Comparison of ENCODE assay signal across 1 cellular context in the genomic region with DNA sequence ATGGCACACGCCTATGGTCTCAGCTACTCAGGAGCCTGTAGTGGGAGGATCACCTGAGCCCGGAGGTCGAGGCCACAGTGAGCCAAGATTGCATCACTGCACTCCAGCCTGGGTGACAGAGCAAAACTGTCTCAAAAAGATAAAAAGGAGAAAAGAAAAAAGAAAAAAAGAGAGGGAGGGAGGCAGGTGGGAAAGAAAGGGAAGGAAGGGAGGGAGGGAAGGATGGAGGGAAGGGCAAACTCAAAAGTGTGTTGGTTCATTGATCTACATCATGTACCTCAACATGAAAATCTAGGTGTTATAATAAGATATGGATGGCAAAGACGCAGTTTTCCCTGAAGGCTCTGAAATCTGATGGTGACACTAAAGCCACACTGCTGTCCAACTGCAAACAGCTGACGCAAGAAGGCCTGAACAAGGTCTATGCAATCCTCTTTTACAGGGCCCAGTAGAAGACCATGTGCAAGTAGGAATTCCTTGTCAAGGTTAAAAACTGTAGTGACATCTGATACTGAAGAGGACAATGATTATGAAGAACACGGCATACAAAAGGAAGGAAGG.
TF ChIP-seq lines count a peak whose summit lies in the region.

No MANE protein-coding gene starts in this region.

TF ChIP-seq in K562, 482 proteins besides CTCF, POLR2A, EP300 and RAD21 (continued from another document and continues in another):
- TF ChIP-seq, protein P1, sequence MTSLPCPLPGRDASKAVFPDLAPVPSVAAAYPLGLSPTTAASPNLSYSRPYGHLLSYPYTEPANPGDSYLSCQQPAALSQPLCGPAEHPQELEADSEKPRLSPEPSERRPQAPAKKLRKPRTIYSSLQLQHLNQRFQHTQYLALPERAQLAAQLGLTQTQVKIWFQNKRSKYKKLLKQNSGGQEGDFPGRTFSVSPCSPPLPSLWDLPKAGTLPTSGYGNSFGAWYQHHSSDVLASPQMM (CRISPR knock-in tag; IDR thresholded peaks at IDR 0.05), result no peak
- TF ChIP-seq, protein P2, sequence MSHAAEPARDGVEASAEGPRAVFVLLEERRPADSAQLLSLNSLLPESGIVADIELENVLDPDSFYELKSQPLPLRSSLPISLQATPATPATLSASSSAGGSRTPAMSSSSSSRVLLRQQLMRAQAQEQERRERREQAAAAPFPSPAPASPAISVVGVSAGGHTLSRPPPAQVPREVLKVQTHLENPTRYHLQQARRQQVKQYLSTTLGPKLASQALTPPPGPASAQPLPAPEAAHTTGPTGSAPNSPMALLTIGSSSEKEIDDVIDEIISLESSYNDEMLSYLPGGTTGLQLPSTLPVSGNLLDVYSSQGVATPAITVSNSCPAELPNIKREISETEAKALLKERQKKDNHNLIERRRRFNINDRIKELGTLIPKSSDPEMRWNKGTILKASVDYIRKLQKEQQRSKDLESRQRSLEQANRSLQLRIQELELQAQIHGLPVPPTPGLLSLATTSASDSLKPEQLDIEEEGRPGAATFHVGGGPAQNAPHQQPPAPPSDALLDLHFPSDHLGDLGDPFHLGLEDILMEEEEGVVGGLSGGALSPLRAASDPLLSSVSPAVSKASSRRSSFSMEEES (CRISPR knock-in tag; IDR thresholded peaks at IDR 0.05), result no peak
- no peak for TF ChIP-seq ZNF507 (tag; conservative IDR thresholded peaks at IDR 0.05)
- no peak for TF ChIP-seq ZNF224 (CRISPR knock-in tag; IDR thresholded peaks at IDR 0.05)
- no peak for TF ChIP-seq TGIF2 (CRISPR knock-in tag; IDR thresholded peaks at IDR 0.05)
- TF ChIP-seq ZNF165 (CRISPR knock-in tag; IDR thresholded peaks at IDR 0.05; ENCODE audit: borderline replicate concordance), result no peak
- TF ChIP-seq ZNF354B (CRISPR knock-in tag; IDR thresholded peaks at IDR 0.05), result no peak
- no peak for TF ChIP-seq GABPB1 (CRISPR knock-in tag; IDR thresholded peaks at IDR 0.05)
- no peak for TF ChIP-seq ZNF445 (CRISPR knock-in tag; IDR thresholded peaks at IDR 0.05; ENCODE audit: low read depth)
- no peak for TF ChIP-seq FOS (IDR thresholded peaks at IDR 0.05; ENCODE audit: extremely low read depth, insufficient read length)
- TF ChIP-seq, protein P3, sequence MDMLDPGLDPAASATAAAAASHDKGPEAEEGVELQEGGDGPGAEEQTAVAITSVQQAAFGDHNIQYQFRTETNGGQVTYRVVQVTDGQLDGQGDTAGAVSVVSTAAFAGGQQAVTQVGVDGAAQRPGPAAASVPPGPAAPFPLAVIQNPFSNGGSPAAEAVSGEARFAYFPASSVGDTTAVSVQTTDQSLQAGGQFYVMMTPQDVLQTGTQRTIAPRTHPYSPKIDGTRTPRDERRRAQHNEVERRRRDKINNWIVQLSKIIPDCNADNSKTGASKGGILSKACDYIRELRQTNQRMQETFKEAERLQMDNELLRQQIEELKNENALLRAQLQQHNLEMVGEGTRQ (CRISPR knock-in tag; IDR thresholded peaks at IDR 0.05), result no peak
- TF ChIP-seq SMAD1 (IDR thresholded peaks at IDR 0.05; ENCODE audit: low read depth, low read length, partially characterized antibody), result no peak
- TF ChIP-seq U2AF1 (optimal IDR thresholded peaks at IDR 0.05; ENCODE audit: low read depth, low read length), result no peak
- TF ChIP-seq, protein P4, sequence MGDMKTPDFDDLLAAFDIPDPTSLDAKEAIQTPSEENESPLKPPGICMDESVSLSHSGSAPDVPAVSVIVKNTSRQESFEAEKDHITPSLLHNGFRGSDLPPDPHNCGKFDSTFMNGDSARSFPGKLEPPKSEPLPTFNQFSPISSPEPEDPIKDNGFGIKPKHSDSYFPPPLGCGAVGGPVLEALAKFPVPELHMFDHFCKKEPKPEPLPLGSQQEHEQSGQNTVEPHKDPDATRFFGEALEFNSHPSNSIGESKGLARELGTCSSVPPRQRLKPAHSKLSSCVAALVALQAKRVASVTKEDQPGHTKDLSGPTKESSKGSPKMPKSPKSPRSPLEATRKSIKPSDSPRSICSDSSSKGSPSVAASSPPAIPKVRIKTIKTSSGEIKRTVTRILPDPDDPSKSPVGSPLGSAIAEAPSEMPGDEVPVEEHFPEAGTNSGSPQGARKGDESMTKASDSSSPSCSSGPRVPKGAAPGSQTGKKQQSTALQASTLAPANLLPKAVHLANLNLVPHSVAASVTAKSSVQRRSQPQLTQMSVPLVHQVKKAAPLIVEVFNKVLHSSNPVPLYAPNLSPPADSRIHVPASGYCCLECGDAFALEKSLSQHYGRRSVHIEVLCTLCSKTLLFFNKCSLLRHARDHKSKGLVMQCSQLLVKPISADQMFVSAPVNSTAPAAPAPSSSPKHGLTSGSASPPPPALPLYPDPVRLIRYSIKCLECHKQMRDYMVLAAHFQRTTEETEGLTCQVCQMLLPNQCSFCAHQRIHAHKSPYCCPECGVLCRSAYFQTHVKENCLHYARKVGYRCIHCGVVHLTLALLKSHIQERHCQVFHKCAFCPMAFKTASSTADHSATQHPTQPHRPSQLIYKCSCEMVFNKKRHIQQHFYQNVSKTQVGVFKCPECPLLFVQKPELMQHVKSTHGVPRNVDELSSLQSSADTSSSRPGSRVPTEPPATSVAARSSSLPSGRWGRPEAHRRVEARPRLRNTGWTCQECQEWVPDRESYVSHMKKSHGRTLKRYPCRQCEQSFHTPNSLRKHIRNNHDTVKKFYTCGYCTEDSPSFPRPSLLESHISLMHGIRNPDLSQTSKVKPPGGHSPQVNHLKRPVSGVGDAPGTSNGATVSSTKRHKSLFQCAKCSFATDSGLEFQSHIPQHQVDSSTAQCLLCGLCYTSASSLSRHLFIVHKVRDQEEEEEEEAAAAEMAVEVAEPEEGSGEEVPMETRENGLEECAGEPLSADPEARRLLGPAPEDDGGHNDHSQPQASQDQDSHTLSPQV (IDR thresholded peaks at IDR 0.05), result peak; percentile 74; the same call in 1 of the 2 replicates
- no peak for TF ChIP-seq PCBP1 (IDR thresholded peaks at IDR 0.05; ENCODE audit: low read depth, low read length, poor library complexity, severe bottlenecking)
- no peak for TF ChIP-seq PPARD (CRISPR knock-in tag; IDR thresholded peaks at IDR 0.05)
- TF ChIP-seq FOXK2 (conservative IDR thresholded peaks at IDR 0.05 in 1 of 2, IDR thresholded peaks at IDR 0.05 in 1 of 2; ENCODE audit: low read depth in 2 of 2), result no peak; a peak in 1 of 4 replicates
- peak; percentile 92 for TF ChIP-seq ELF4 (CRISPR knock-in tag; IDR thresholded peaks at IDR 0.05)
- TF ChIP-seq NBN (IDR thresholded peaks at IDR 0.05; ENCODE audit: low read depth), result 0 out of 2 replicates have a peak, but pooled peaks have one; percentile 76
- TF ChIP-seq IFI16 (CRISPR knock-in tag; IDR thresholded peaks at IDR 0.05), result no peak
- no peak for TF ChIP-seq ZNF324 (CRISPR knock-in tag; IDR thresholded peaks at IDR 0.05)
- no peak for TF ChIP-seq TEAD2 (tag; IDR thresholded peaks at IDR 0.05)
- no peak for TF ChIP-seq POLR3G (IDR thresholded peaks at IDR 0.05; ENCODE audit: extremely low read depth, insufficient read length, insufficient replicate concordance)
- no peak for TF ChIP-seq ZNF3 (CRISPR knock-in tag; IDR thresholded peaks at IDR 0.05)
- peak; percentile 40; the same call in 1 of the 2 replicates for TF ChIP-seq ZNF134 (CRISPR knock-in tag; conservative IDR thresholded peaks at IDR 0.05)
- TF ChIP-seq MECOM (CRISPR knock-in tag; IDR thresholded peaks at IDR 0.05), result peak; percentile 18; the same call in 1 of the 2 replicates
- TF ChIP-seq, protein P5, sequence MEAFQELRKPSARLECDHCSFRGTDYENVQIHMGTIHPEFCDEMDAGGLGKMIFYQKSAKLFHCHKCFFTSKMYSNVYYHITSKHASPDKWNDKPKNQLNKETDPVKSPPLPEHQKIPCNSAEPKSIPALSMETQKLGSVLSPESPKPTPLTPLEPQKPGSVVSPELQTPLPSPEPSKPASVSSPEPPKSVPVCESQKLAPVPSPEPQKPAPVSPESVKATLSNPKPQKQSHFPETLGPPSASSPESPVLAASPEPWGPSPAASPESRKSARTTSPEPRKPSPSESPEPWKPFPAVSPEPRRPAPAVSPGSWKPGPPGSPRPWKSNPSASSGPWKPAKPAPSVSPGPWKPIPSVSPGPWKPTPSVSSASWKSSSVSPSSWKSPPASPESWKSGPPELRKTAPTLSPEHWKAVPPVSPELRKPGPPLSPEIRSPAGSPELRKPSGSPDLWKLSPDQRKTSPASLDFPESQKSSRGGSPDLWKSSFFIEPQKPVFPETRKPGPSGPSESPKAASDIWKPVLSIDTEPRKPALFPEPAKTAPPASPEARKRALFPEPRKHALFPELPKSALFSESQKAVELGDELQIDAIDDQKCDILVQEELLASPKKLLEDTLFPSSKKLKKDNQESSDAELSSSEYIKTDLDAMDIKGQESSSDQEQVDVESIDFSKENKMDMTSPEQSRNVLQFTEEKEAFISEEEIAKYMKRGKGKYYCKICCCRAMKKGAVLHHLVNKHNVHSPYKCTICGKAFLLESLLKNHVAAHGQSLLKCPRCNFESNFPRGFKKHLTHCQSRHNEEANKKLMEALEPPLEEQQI (IDR thresholded peaks at IDR 0.05), result 0 out of 2 replicates have a peak, but pooled peaks have one; percentile 57
- no peak for TF ChIP-seq ZNF699 (CRISPR knock-in tag; IDR thresholded peaks at IDR 0.05; ENCODE audit: insufficient replicate concordance)
- TF ChIP-seq ZNF589 (CRISPR knock-in tag; IDR thresholded peaks at IDR 0.05; ENCODE audit: low read depth), result peak; percentile 82
- TF ChIP-seq E2F3 (CRISPR knock-in tag; IDR thresholded peaks at IDR 0.05), result no peak; the same call in 1 of the 2 replicates
- TF ChIP-seq POLR2B (IDR thresholded peaks at IDR 0.05; ENCODE audit: low read depth, partially characterized antibody), result no peak
- TF ChIP-seq, protein P6, sequence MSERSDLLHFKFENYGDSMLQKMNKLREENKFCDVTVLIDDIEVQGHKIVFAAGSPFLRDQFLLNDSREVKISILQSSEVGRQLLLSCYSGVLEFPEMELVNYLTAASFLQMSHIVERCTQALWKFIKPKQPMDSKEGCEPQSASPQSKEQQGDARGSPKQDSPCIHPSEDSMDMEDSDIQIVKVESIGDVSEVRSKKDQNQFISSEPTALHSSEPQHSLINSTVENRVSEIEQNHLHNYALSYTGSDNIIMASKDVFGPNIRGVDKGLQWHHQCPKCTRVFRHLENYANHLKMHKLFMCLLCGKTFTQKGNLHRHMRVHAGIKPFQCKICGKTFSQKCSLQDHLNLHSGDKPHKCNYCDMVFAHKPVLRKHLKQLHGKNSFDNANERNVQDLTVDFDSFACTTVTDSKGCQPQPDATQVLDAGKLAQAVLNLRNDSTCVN (CRISPR knock-in tag; IDR thresholded peaks at IDR 0.05), result 0 out of 2 replicates have a peak, but pooled peaks have one; percentile 52
- TF ChIP-seq FOXA3 (CRISPR knock-in tag; conservative IDR thresholded peaks at IDR 0.05 in 1 of 2, IDR thresholded peaks at IDR 0.05 in 1 of 2), result no peak
- no peak for TF ChIP-seq STAT5A (IDR thresholded peaks at IDR 0.05; ENCODE audit: borderline replicate concordance, low read length)
- TF ChIP-seq RBM15 (IDR thresholded peaks at IDR 0.05; ENCODE audit: insufficient read depth, low read length), result no peak
- no peak for TF ChIP-seq BRD4 (IDR thresholded peaks at IDR 0.05)
- TF ChIP-seq ZNF263 (CRISPR knock-in tag; IDR thresholded peaks at IDR 0.05; ENCODE audit: borderline replicate concordance), result no peak
- no peak for TF ChIP-seq TBL1XR1 (IDR thresholded peaks at IDR 0.05; ENCODE audit: low read length in 2 of 2)
- no peak for TF ChIP-seq MAFK (IDR thresholded peaks at IDR 0.05; ENCODE audit: low read length)
- TF ChIP-seq HSF4 (CRISPR knock-in tag; IDR thresholded peaks at IDR 0.05; ENCODE audit: borderline replicate concordance), result no peak; the same call in 1 of the 2 replicates
- no peak for TF ChIP-seq ZNF586 (CRISPR knock-in tag; conservative IDR thresholded peaks at IDR 0.05)
- no peak for TF ChIP-seq ZNF143 (CRISPR knock-in tag; IDR thresholded peaks at IDR 0.05)
- TF ChIP-seq PHTF2 (CRISPR knock-in tag; IDR thresholded peaks at IDR 0.05), result no peak
- no peak; the same call in 1 of the 2 replicates for TF ChIP-seq PTTG1 (tag; IDR thresholded peaks at IDR 0.05; ENCODE audit: low read depth)
- no peak for TF ChIP-seq NONO (IDR thresholded peaks at IDR 0.05; ENCODE audit: low read depth in 2 of 2, low read length in 1 of 2)
- TF ChIP-seq FOSL1 (tag; conservative IDR thresholded peaks at IDR 0.05), result no peak; the same call in 1 of the 2 replicates
- TF ChIP-seq POLR2AphosphoS2 (IDR thresholded peaks at IDR 0.05; ENCODE audit: low read length), result no peak
- TF ChIP-seq JUNB (CRISPR knock-in tag; conservative IDR thresholded peaks at IDR 0.05), result no peak
- TF ChIP-seq PHF20 (IDR thresholded peaks at IDR 0.05; ENCODE audit: partially characterized antibody), result no peak
- 0 out of 2 replicates have a peak, but pooled peaks have one; percentile 46 for TF ChIP-seq MTA3 (IDR thresholded peaks at IDR 0.05; ENCODE audit: borderline replicate concordance)
- TF ChIP-seq SOX6 (IDR thresholded peaks at IDR 0.05), result peak; percentile 69
- TF ChIP-seq CBX1 (IDR thresholded peaks at IDR 0.05; ENCODE audit: low read depth), result no peak
- no peak for TF ChIP-seq ZBTB7A (IDR thresholded peaks at IDR 0.05; ENCODE audit: borderline replicate concordance, control insufficient read depth, low read depth, low read length)
- TF ChIP-seq MAFG (tag; conservative IDR thresholded peaks at IDR 0.05), result peak; percentile 80
- no peak for TF ChIP-seq TAF1 (IDR thresholded peaks at IDR 0.05; ENCODE audit: control insufficient read depth, extremely low read depth, insufficient read depth, low read length, severe bottlenecking)
- no peak for TF ChIP-seq PML (IDR thresholded peaks at IDR 0.05; ENCODE audit: low read length)
- TF ChIP-seq, protein P7, sequence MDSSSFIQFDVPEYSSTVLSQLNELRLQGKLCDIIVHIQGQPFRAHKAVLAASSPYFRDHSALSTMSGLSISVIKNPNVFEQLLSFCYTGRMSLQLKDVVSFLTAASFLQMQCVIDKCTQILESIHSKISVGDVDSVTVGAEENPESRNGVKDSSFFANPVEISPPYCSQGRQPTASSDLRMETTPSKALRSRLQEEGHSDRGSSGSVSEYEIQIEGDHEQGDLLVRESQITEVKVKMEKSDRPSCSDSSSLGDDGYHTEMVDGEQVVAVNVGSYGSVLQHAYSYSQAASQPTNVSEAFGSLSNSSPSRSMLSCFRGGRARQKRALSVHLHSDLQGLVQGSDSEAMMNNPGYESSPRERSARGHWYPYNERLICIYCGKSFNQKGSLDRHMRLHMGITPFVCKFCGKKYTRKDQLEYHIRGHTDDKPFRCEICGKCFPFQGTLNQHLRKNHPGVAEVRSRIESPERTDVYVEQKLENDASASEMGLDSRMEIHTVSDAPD (CRISPR knock-in tag; IDR thresholded peaks at IDR 0.05), result peak; percentile 60; the same call in 1 of the 2 replicates
- TF ChIP-seq CSDE1 (IDR thresholded peaks at IDR 0.05), result no peak
